Comparison of ENCODE assay signal across 25 cellular contexts in the genomic region with DNA sequence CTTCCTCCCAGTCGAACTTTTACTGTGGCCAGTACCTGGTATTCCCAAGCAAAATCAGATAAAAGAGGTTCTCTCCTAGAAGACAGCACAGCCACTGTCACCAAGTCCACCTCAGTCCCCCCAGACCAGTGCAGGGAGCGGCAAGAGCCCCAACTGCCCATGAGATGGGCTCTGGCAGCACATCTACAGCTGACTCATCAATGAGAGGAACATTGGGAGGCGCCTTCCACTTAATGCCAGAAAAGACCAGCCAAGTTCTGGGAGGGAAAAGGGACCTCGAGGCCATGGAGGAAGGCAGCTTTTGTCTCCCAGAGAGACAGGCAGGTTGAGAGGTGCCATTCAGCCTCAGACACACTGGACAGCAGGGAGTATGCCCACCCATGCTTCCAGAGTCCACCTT. TPM values are rescaled to one million over a fixed set of nuclear protein-coding genes. Genes with fewer than 3 reads are reported as not detected.
DNase-seq lines count a peak whose midpoint lies in the region; ATAC-seq, FAIRE-seq and TF ChIP-seq lines count a peak whose summit lies in the region.
"Had no signal": no experiment of that assay in that cellular context is flagged by ENCODE, and none has a peak within 500 bp of the region (broad histone marks: within the 10 kb centered on the region; RNA-seq: fewer than 3 reads in every experiment).

No MANE protein-coding gene starts in this region.

- no peak for ATAC-seq in right cardiac atrium
- ATAC-seq in HG03457 (IDR thresholded peaks at IDR 0.05; ENCODE audit: unreplicated experiment), result no peak
- no peak for ATAC-seq in GM21619 (IDR thresholded peaks at IDR 0.05; ENCODE audit: unreplicated experiment)
- ATAC-seq: activated naive CD8-positive, alpha-beta T cell treated with anti-CD3 and anti-CD28 coated beads, Interleukin-2, amount 50 U/mL, for 24 hours; activated T-cell treated with anti-CD3 and anti-CD28 coated beads, Interleukin-2, amount 50 U/mL, for 4 hours; left lung; T-helper 17 cell had no signal

- H3K36me3 ChIP-seq in right atrium auricular region, result no peaks in the 10 kb centered on the region
- H3K36me3 ChIP-seq: tibial artery had no signal

- peaks cover 11% of the 10 kb centered on the region for H3K4me1 ChIP-seq in right cardiac atrium (ENCODE audit: control insufficient read depth, insufficient read depth, low read length)
- peaks cover 0 to 41% of the 10 kb centered on the region in 2 donors for H3K4me1 ChIP-seq in right atrium auricular region

- POLR2A ChIA-PET in RWPE1 (lab: Yijun Ruan, JAX; ENCODE audit: low non-redundant PET), result no interaction called here

- intact Hi-C loops in right cardiac atrium (cut with DNase I), result loop anchor here in 1 of 4 donors (5.0 kb wide), 1 partner anchor 124 kb away; no protein-coding TSS in a partner anchor

- H3K27ac ChIP-seq in right cardiac atrium (ENCODE audit: low read length) (no peak overlapping the region), right atrium auricular region (no peak overlapping the region), RWPE1 (peak overlapping the region; percentile 58)
- H3K27ac ChIP-seq: HL-60, left lung, neutrophil, tibial artery had no signal

- TF ChIP-seq CTCF in right atrium auricular region (IDR thresholded peaks at IDR 0.05), result no peak
- TF ChIP-seq CTCF in RWPE1 (conservative IDR thresholded peaks at IDR 0.05; ENCODE audit: low read depth), result no peak

- H3K9me3 ChIP-seq in right cardiac atrium (ENCODE audit: control insufficient read depth, low read length) (no peaks in the 10 kb centered on the region), right atrium auricular region (no peaks in the 10 kb centered on the region)
- H3K9me3 ChIP-seq: left lung, neutrophil, SK-N-SH, tibial artery had no signal

- no peak overlapping the region for H3K4me3 ChIP-seq in right cardiac atrium (ENCODE audit: low read length)
- H3K4me3 ChIP-seq in right atrium auricular region, result no peak overlapping the region
- H3K4me3 ChIP-seq: left lung, tibial artery had no signal

- CTCF ChIA-PET in RWPE1 (lab: Yijun Ruan, JAX), result no interaction called here

- FAIRE-seq in GM19239 (lab: Jason Lieb, UNC), result no peak
- FAIRE-seq: small intestine had no signal

- peak in 2 of 3 donors; percentile 3 to 22 for DNase-seq in right cardiac atrium
- no peak for DNase-seq in right atrium auricular region (ENCODE audit: low spot score)
- no peak for DNase-seq in RWPE1 (ENCODE audit: low spot score)
- DNase-seq in fibroblast of peridontal ligament (ENCODE audit: extremely low read depth), result peak; percentile 14
- no peak for DNase-seq in GM19239 (ENCODE audit: insufficient read length, low spot score)
- DNase-seq in UCSD-AML1 (lab: John Stamatoyannopoulos, UW; ENCODE audit: unreplicated experiment), result no peak
- DNase-seq: activated gamma-delta T cell treated with Interleukin-2 at 50 U/mL for 16 hours; activated naive CD8-positive, alpha-beta T cell treated with anti-CD3 and anti-CD28 coated beads, Interleukin-2, amount 50 U/mL, for 24 hours; activated T-cell treated with anti-CD3 and anti-CD28 coated beads, Interleukin-2, amount 50 U/mL, for 4 hours; DMS79 treated with DMSO at 0.1 percent for 48 hours; effector CD4-positive, alpha-beta T cell; GF-D8; left lung; MV-4-11; NCI-H1436 treated with DMSO at 0.1 percent for 48 hours; NCI-H2107; NCI-H748 treated with DMSO at 0.1 percent for 48 hours; SK-N-SH; small intestine; T-helper 17 cell had no signal

- WGBS in right cardiac atrium, result 78% methylated on average over 4 of the region's 4 CpGs

- H3K27me3 ChIP-seq in right cardiac atrium (ENCODE audit: control insufficient read depth, insufficient read depth) (no peaks in the 10 kb centered on the region), right atrium auricular region (no peaks in the 10 kb centered on the region)
- H3K27me3 ChIP-seq: left lung, neutrophil, tibial artery had no signal

RNA-seq across cellular contexts. Expression of gene POC1A, which starts 28.2 kb away (rescaled TPM):
- 1 to 10 TPM; 1.0 to 1.4 (median 1.3) TPM for total RNA-seq in right cardiac atrium
- polyA plus RNA-seq in right cardiac atrium, result 0.75 TPM
- under 1 TPM; 0.47 to 0.78 TPM for total RNA-seq in right atrium auricular region

Comparison
In these comparisons a context has a peak if more than half of its experiments do, and no peak if none do; other contexts are left out.
1. DNase-seq: peak in right cardiac atrium (2 of 3) and fibroblast of peridontal ligament (single experiment); none in right atrium auricular region (single experiment), RWPE1 (single experiment), GM19239 (single experiment) and UCSD-AML1 (single experiment).